Comparison of ENCODE assay signal across 1 cellular context in the genomic region with DNA sequence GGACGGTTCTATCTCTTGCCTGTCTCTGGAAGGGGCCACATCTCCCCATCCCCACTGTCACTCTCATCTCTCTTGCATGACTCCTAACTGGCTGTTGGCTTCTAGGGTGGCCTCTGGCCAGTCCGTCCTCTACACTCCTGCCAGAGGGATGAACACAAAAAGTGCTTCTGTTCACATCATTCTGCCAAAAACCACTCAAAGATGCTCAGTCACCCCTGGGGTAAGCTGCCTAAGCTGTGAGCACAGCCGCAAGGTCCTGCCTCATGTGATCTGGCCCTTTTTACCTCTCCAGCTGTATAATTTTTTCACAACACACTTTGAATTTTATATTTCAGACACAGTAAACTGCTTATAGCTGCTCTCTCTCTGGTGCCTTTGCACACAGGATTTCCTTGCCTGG.
TF ChIP-seq lines count a peak whose summit lies in the region.

No MANE protein-coding gene starts in this region.

TF ChIP-seq in WTC11, 78 proteins besides CTCF, POLR2A, EP300 and RAD21 (continued from another document):
- no peak for TF ChIP-seq ZNF396 (CRISPR knock-in tag; IDR thresholded peaks at IDR 0.05; ENCODE audit: borderline replicate concordance)
- TF ChIP-seq NFYB (CRISPR knock-in tag; conservative IDR thresholded peaks at IDR 0.05; ENCODE audit: low read depth) = no peak
- TF ChIP-seq KAT7 (CRISPR knock-in tag; IDR thresholded peaks at IDR 0.05; ENCODE audit: borderline replicate concordance) = no peak
- no peak for TF ChIP-seq ZNF671 (CRISPR knock-in tag; IDR thresholded peaks at IDR 0.05)
- no peak for TF ChIP-seq TP53 (CRISPR knock-in tag; IDR thresholded peaks at IDR 0.05)
